ENCODE assay signal across 19 cellular contexts in genomic region chr12:102441077-102441596, GRCh38. TPM values are rescaled to one million over a fixed set of nuclear protein-coding genes. Genes with fewer than 3 reads are reported as not detected.
DNase-seq lines count a peak whose midpoint lies in the region; ATAC-seq and TF ChIP-seq lines count a peak whose summit lies in the region.
"Had no signal": no experiment of that assay in that cellular context is flagged by ENCODE, and none has a peak within 500 bp of the region (broad histone marks: within the 10 kb centered on the region; RNA-seq: fewer than 3 reads in every experiment).

No MANE protein-coding gene starts in this region.

- H3K4me3 Mint-ChIP-seq in activated T-cell treated with anti-CD3 and anti-CD28 coated beads, Interleukin-2, amount 50 U/mL, for 72 hours: peak overlapping the region; percentile 17 to 33
- no peak overlapping the region for H3K4me3 Mint-ChIP-seq in immature natural killer cell

- TF ChIP-seq CTCF in fibroblast of pulmonary artery (IDR thresholded peaks at IDR 0.05; ENCODE audit: low read length, missing control alignments): no peak

- peaks cover 20% of the 10 kb centered on the region for H3K4me1 Mint-ChIP-seq in activated T-cell treated with anti-CD3 and anti-CD28 coated beads, Interleukin-2, amount 50 U/mL, for 72 hours (ENCODE audit: low read depth)
- no peaks in the 10 kb centered on the region for H3K4me1 Mint-ChIP-seq in immature natural killer cell
- H3K4me1 Mint-ChIP-seq: CD8-positive, alpha-beta memory T cell had no signal

- H3K27ac Mint-ChIP-seq in activated T-cell treated with anti-CD3 and anti-CD28 coated beads, Interleukin-2, amount 50 U/mL, for 72 hours: no peak overlapping the region
- H3K27ac Mint-ChIP-seq in immature natural killer cell: no peak overlapping the region
- H3K27ac Mint-ChIP-seq: CD8-positive, alpha-beta memory T cell had no signal

- peaks cover 36% of the 10 kb centered on the region for H3K27me3 Mint-ChIP-seq in activated T-cell treated with anti-CD3 and anti-CD28 coated beads, Interleukin-2, amount 50 U/mL, for 72 hours (ENCODE audit: low read depth)
- peaks cover 0 to 4% (median 3%) of the 10 kb centered on the region in 3 donors for H3K27me3 Mint-ChIP-seq in immature natural killer cell (ENCODE audit: low read depth in 3 of 3)

- H3K9me3 Mint-ChIP-seq in activated T-cell treated with anti-CD3 and anti-CD28 coated beads, Interleukin-2, amount 50 U/mL, for 72 hours: peaks cover 1 to 2% of the 10 kb centered on the region in 2 donors
- H3K9me3 Mint-ChIP-seq in immature natural killer cell: peaks cover 0 to 4% (median under 1%) of the 10 kb centered on the region in 6 donors
- H3K9me3 Mint-ChIP-seq: CD8-positive, alpha-beta memory T cell had no signal

- H3K36me3 Mint-ChIP-seq in activated T-cell treated with anti-CD3 and anti-CD28 coated beads, Interleukin-2, amount 50 U/mL, for 72 hours (ENCODE audit: insufficient read depth in 2 of 2): peaks cover 1 to 3% of the 10 kb centered on the region in 2 donors
- no peaks in the 10 kb centered on the region for H3K36me3 Mint-ChIP-seq in immature natural killer cell
- H3K36me3 Mint-ChIP-seq: CD8-positive, alpha-beta memory T cell had no signal

- DNase-seq in activated T-cell treated with anti-CD3 and anti-CD28 coated beads, Interleukin-2, amount 50 U/mL, for 72 hours: peak; percentile 5 to 10
- DNase-seq in activated T-cell treated with anti-CD3 and anti-CD28 coated beads, Interleukin-2, amount 50 U/mL, for 1 hour: no peak
- peak; percentile 12 for DNase-seq in NCI-H226
- DNase-seq in fibroblast of pulmonary artery (ENCODE audit: low read depth): peak; percentile 23
- DNase-seq in stimulated activated naive CD8-positive, alpha-beta T cell treated with anti-CD3 and anti-CD28 coated beads, Interleukin-15, Interleukin-2, amounts not matched to agents 100 U/mL and 50 U/mL, for 24 hours: no peak
- DNase-seq in NCI-H146 (lab: John Stamatoyannopoulos, UW): no peak
- no peak for DNase-seq in immature natural killer cell
- DNase-seq: CD8-positive, alpha-beta memory T cell; DMS79; NCI-H1092; NCI-H1694; NCI-H524; SJCRH30 had no signal

- no peak overlapping the region for H3K4me3 ChIP-seq in fibroblast of pulmonary artery (replicated peaks; ENCODE audit: low read depth, low read length)
- H3K4me3 ChIP-seq: A549; BLaER1 treated with 17β-estradiol and CSF1 and Interleukin-3, amounts not matched to agents 10 nM and 100 nM; HAP-1; SJCRH30 had no signal

- ATAC-seq in activated T-cell treated with anti-CD3 and anti-CD28 coated beads, Interleukin-2, amount 50 U/mL, for 72 hours (replicated peaks in 1 of 2): peak; percentile 98 to 99
- peak; percentile 46 for ATAC-seq in stimulated activated naive CD8-positive, alpha-beta T cell treated with anti-CD3 and anti-CD28 coated beads, Interleukin-15, Interleukin-2, amounts not matched to agents 100 U/mL and 50 U/mL, for 24 hours
- no peak for ATAC-seq in GM18519 (IDR thresholded peaks at IDR 0.05; ENCODE audit: low FRiP score, unreplicated experiment)
- ATAC-seq: A549 had no signal

RNA-seq across cellular contexts. Expression of gene IGF1, which starts 39.2 kb away (rescaled TPM):
- 1 to 10 TPM in 1 of 2 donors, under 1 TPM in 1; 0.79 to 2.0 TPM for total RNA-seq in activated T-cell treated with anti-CD3 and anti-CD28 coated beads, Interleukin-2, amount 50 U/mL, for 72 hours
- not detected for polyA plus RNA-seq in immature natural killer cell
- total RNA-seq: HT1080, RPMI7951 had no signal
- polyA plus RNA-seq: CD8-positive, alpha-beta memory T cell had no signal

Comparison
In these comparisons a context has a peak if more than half of its experiments do, and no peak if none do; other contexts are left out.
1. DNase-seq: peak in activated T-cell treated with anti-CD3 and anti-CD28 coated beads, Interleukin-2, amount 50 U/mL, for 72 hours (2 of 2), NCI-H226 (single experiment) and fibroblast of pulmonary artery (single experiment); none in activated T-cell treated with anti-CD3 and anti-CD28 coated beads, Interleukin-2, amount 50 U/mL, for 1 hour (single experiment), stimulated activated naive CD8-positive, alpha-beta T cell treated with anti-CD3 and anti-CD28 coated beads, Interleukin-15, Interleukin-2, amounts not matched to agents 100 U/mL and 50 U/mL, for 24 hours (single experiment), NCI-H146 (single experiment) and immature natural killer cell (0 of 3).
2. H3K4me3 Mint-ChIP-seq: peak in activated T-cell treated with anti-CD3 and anti-CD28 coated beads, Interleukin-2, amount 50 U/mL, for 72 hours (2 of 2); none in immature natural killer cell (0 of 5).